Comparison of ENCODE assay signal across 12 cellular contexts in the genomic region with DNA sequence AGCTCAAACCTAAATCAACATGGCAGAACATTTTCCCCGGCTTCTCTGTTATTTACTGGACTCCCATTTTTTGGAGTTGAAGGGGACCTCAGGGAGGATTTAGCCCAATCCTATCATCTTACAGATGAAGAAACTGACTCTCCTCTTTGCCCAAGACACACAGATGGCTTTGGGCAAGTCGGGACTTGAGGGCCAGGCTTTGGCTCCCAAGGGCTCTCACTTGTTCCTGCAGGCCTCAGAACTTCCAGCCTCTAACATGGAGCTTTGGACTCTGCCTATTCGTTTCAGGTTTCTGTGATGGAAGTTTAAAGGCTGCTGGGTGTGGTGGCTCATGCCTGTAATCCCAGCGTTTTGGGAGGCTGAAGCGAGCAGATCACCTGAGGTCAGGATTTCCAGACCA. TPM values are rescaled to one million over a fixed set of nuclear protein-coding genes. Genes with fewer than 3 reads are reported as not detected.
DNase-seq lines count a peak whose midpoint lies in the region; ATAC-seq and TF ChIP-seq lines count a peak whose summit lies in the region.
"Had no signal": no experiment of that assay in that cellular context is flagged by ENCODE, and none has a peak within 500 bp of the region (broad histone marks: within the 10 kb centered on the region; RNA-seq: fewer than 3 reads in every experiment).

No MANE protein-coding gene starts in this region.

- no peaks in the 10 kb centered on the region for H3K36me3 ChIP-seq in CD4-positive, alpha-beta memory T cell (ENCODE audit: insufficient read depth, low read length)
- H3K36me3 ChIP-seq: left ventricle myocardium inferior had no signal

- CTCF ChIA-PET in CD4-positive, alpha-beta memory T cell (lab: Charles Lee; ENCODE audit: partially characterized antibody): interaction anchor here (1.4 to 1.7 kb wide), 3 partner anchors 11 to 61 kb away, joined by 3 to 5 read pairs (median 4); no protein-coding TSS in a partner anchor

- H3K4me3 ChIP-seq in CD4-positive, alpha-beta memory T cell (ENCODE audit: low read length in 2 of 2): no peak overlapping the region
- H3K4me3 ChIP-seq: left ventricle myocardium inferior had no signal

- peaks cover 0 to 2% (median 0%) of the 10 kb centered on the region in 8 donors for H3K9me3 Mint-ChIP-seq in CD4-positive, alpha-beta memory T cell
- H3K9me3 Mint-ChIP-seq in HFFc6: no peaks in the 10 kb centered on the region
- H3K9me3 Mint-ChIP-seq in activated naive CD4-positive, alpha-beta T cell treated with anti-CD3 and anti-CD28 coated beads, Interleukin-2, amount 50 U/mL, for 72 hours: peaks cover 0 to 3% of the 10 kb centered on the region in 2 donors
- peaks cover 9% of the 10 kb centered on the region for H3K9me3 Mint-ChIP-seq in mesothelial cell of epicardium

- no peak for TF ChIP-seq POLR2A in GM18505 (IDR thresholded peaks at IDR 0.05; ENCODE audit: borderline replicate concordance, extremely low read depth, insufficient read depth, insufficient read length)

- H3K36me3 Mint-ChIP-seq in CD4-positive, alpha-beta memory T cell: no peaks in the 10 kb centered on the region
- 0 out of 2 replicates have a peak, but pooled peaks cover 3% of the 10 kb centered on the region for H3K36me3 Mint-ChIP-seq in HFFc6 (ENCODE audit: low read depth)
- peaks cover 0 to 8% of the 10 kb centered on the region in 2 donors for H3K36me3 Mint-ChIP-seq in activated naive CD4-positive, alpha-beta T cell treated with anti-CD3 and anti-CD28 coated beads, Interleukin-2, amount 50 U/mL, for 72 hours
- no peaks in the 10 kb centered on the region for H3K36me3 Mint-ChIP-seq in mesothelial cell of epicardium
- H3K36me3 Mint-ChIP-seq: CD14-positive monocyte had no signal

- H3K4me1 Mint-ChIP-seq in CD4-positive, alpha-beta memory T cell: peaks cover 31 to 72% (median 61%) of the 10 kb centered on the region in 4 donors
- peaks cover 43% of the 10 kb centered on the region for H3K4me1 Mint-ChIP-seq in HFFc6 (ENCODE audit: low read depth)
- peaks cover 10% of the 10 kb centered on the region for H3K4me1 Mint-ChIP-seq in mesothelial cell of epicardium

- H3K4me1 ChIP-seq in CD4-positive, alpha-beta memory T cell (ENCODE audit: insufficient read depth, low read length): peaks cover 58% of the 10 kb centered on the region
- H3K4me1 ChIP-seq: left ventricle myocardium inferior had no signal

- no peak for DNase-seq in CD4-positive, alpha-beta memory T cell
- DNase-seq in HFFc6 (no peak), mesothelial cell of epicardium (ENCODE audit: low spot score in 2 of 2, unreplicated experiment in 2 of 2) (no peak), NCI-H2081 (lab: John Stamatoyannopoulos, UW) (no peak), NOMO-1 treated with DMSO at 0.1 percent for 48 hours (lab: John Stamatoyannopoulos, UW; ENCODE audit: unreplicated experiment) (no peak), NK-92 (lab: John Stamatoyannopoulos, UW; ENCODE audit: unreplicated experiment) (no peak)
- no peak for DNase-seq in activated naive CD4-positive, alpha-beta T cell treated with anti-CD3 and anti-CD28 coated beads, Interleukin-2, amount 50 U/mL, for 72 hours (ENCODE audit: low spot score in 2 of 2)
- DNase-seq: KBM-7, left ventricle myocardium inferior, NCI-H2081 treated with DMSO at 0.1 percent for 48 hours had no signal

- POLR2A ChIA-PET in CD4-positive, alpha-beta memory T cell (lab: Charles Lee; ENCODE audit: partially characterized antibody): interaction anchor here (1.2 to 41.1 kb wide), 7 partner anchors 9 to 53 kb away, joined by 3 to 1182 read pairs (median 4); partner anchors contain the start of gene RHOH

- intact Hi-C loops in CD4-positive, alpha-beta memory T cell (cut with micrococcal nuclease): no loop called here

- no peaks in the 10 kb centered on the region for H3K27me3 ChIP-seq in CD4-positive, alpha-beta memory T cell (ENCODE audit: insufficient read depth, low read length)

- H3K9me3 ChIP-seq in CD4-positive, alpha-beta memory T cell (ENCODE audit: control insufficient read depth in 1 of 2, low read length in 2 of 2): no peaks in the 10 kb centered on the region

- no peak overlapping the region for H3K27ac ChIP-seq in CD4-positive, alpha-beta memory T cell (ENCODE audit: low read depth, low read length)
- H3K27ac ChIP-seq: left ventricle myocardium inferior had no signal

- no peaks in the 10 kb centered on the region for H3K27me3 Mint-ChIP-seq in CD4-positive, alpha-beta memory T cell
- H3K27me3 Mint-ChIP-seq in HFFc6 (ENCODE audit: insufficient read depth) (peaks cover 10% of the 10 kb centered on the region), mesothelial cell of epicardium (ENCODE audit: low read depth) (no peaks in the 10 kb centered on the region)

- no peak for TF ChIP-seq CTCF in HFFc6 (IDR thresholded peaks at IDR 0.05)
- no peak for TF ChIP-seq CTCF in mesothelial cell of epicardium (IDR thresholded peaks at IDR 0.05; ENCODE audit: unreplicated experiment)

- peak overlapping the region in 4 of 7 donors; percentile 69 to 86 (median 76) for H3K27ac Mint-ChIP-seq in CD4-positive, alpha-beta memory T cell
- H3K27ac Mint-ChIP-seq in HFFc6: peak overlapping the region; percentile 92
- H3K27ac Mint-ChIP-seq in activated naive CD4-positive, alpha-beta T cell treated with anti-CD3 and anti-CD28 coated beads, Interleukin-2, amount 50 U/mL, for 72 hours: peak overlapping the region; percentile 82 to 94
- H3K27ac Mint-ChIP-seq in mesothelial cell of epicardium: peak overlapping the region; percentile 20

- ATAC-seq in activated naive CD4-positive, alpha-beta T cell treated with anti-CD3 and anti-CD28 coated beads, Interleukin-2, amount 50 U/mL, for 72 hours: no peak
- ATAC-seq in GM18505 (IDR thresholded peaks at IDR 0.05; ENCODE audit: unreplicated experiment): no peak

- H3K4me3 Mint-ChIP-seq in CD4-positive, alpha-beta memory T cell: peak overlapping the region in 2 of 8 donors; percentile 10 to 17
- H3K4me3 Mint-ChIP-seq in HFFc6 (peak overlapping the region; percentile 40), mesothelial cell of epicardium (no peak overlapping the region)
- H3K4me3 Mint-ChIP-seq: CD14-positive monocyte had no signal

RNA-seq across cellular contexts. Expression of gene RHOH, which starts 59.5 kb away (rescaled TPM):
- total RNA-seq in CD4-positive, alpha-beta memory T cell: 100 to 1,000 TPM; 198 to 200 TPM
- 100 to 1,000 TPM; 266 to 486 TPM for polyA plus RNA-seq in CD4-positive, alpha-beta memory T cell
- total RNA-seq in HFFc6 (2021; fragmentation: NEBNext Ultra II Directional; extraction: Animal tissue kit (Norgen Biotek cat#: 25700)): not detected
- total RNA-seq in activated naive CD4-positive, alpha-beta T cell treated with anti-CD3 and anti-CD28 coated beads, Interleukin-2, amount 50 U/mL, for 72 hours: 10 to 100 TPM; 81.2 to 82.9 TPM
- 0.25 to 0.40 TPM (median 0.29 TPM) in 3 replicates for total RNA-seq in mesothelial cell of epicardium

Comparison
In these comparisons a context has a peak if more than half of its experiments do, and no peak if none do; other contexts are left out.
1. H3K27ac Mint-ChIP-seq: peak in every context shown above with its lines; median percentile 92 in HFFc6; 88 in activated naive CD4-positive, alpha-beta T cell treated with anti-CD3 and anti-CD28 coated beads, Interleukin-2, amount 50 U/mL, for 72 hours; 76 in CD4-positive, alpha-beta memory T cell; 20 in mesothelial cell of epicardium.
2. RNA of gene RHOH, which starts 59.5 kb away (total RNA-seq): 198 to 200 TPM in CD4-positive, alpha-beta memory T cell and 81.2 to 82.9 TPM in activated naive CD4-positive, alpha-beta T cell treated with anti-CD3 and anti-CD28 coated beads, Interleukin-2, amount 50 U/mL, for 72 hours; 0.25 to 0.40 TPM in mesothelial cell of epicardium and not detected in HFFc6; every median in the first group is over 10 times any median in the second.